1 cellular context compared by ENCODE assay signal in genomic region chrX:154545673-154546274, GRCh38.
TF ChIP-seq lines count a peak whose summit lies in the region.

No MANE protein-coding gene starts in this region.

TF ChIP-seq in H1, 55 proteins besides CTCF, POLR2A, EP300 and RAD21:
- TF ChIP-seq RBBP5 (IDR thresholded peaks at IDR 0.05; ENCODE audit: borderline replicate concordance, low read depth, low read length) = no peak
- TF ChIP-seq CREB1 (IDR thresholded peaks at IDR 0.05) = no peak
- no peak for TF ChIP-seq MAFK (IDR thresholded peaks at IDR 0.05; ENCODE audit: low read depth, low read length)
- TF ChIP-seq KDM1A (IDR thresholded peaks at IDR 0.05; ENCODE audit: borderline replicate concordance, low read length) = no peak
- no peak for TF ChIP-seq ASH2L (IDR thresholded peaks at IDR 0.05; ENCODE audit: low read length)
- TF ChIP-seq CBX8 (IDR thresholded peaks at IDR 0.05; ENCODE audit: borderline replicate concordance, low read depth, low read length) = no peak
- no peak for TF ChIP-seq USF2 (IDR thresholded peaks at IDR 0.05; ENCODE audit: low read length)
- no peak for TF ChIP-seq CEBPB (IDR thresholded peaks at IDR 0.05; ENCODE audit: low read depth, low read length)
- no peak for TF ChIP-seq CHD7 (IDR thresholded peaks at IDR 0.05; ENCODE audit: insufficient replicate concordance, low read length)
- no peak for TF ChIP-seq NRF1 (IDR thresholded peaks at IDR 0.05; ENCODE audit: low read depth, low read length)
- no peak for TF ChIP-seq JUND (IDR thresholded peaks at IDR 0.05; ENCODE audit: low read length)
- TF ChIP-seq EGR1 (IDR thresholded peaks at IDR 0.05; ENCODE audit: borderline replicate concordance, low read depth, low read length) = no peak
- TF ChIP-seq BCL11A (IDR thresholded peaks at IDR 0.05; ENCODE audit: low read depth in 2 of 2, low read length in 2 of 2) = no peak
- TF ChIP-seq SAP30 (IDR thresholded peaks at IDR 0.05; ENCODE audit: insufficient read depth, insufficient replicate concordance, low read length) = no peak
- TF ChIP-seq SIN3A (conservative IDR thresholded peaks at IDR 0.05 in 1 of 2, IDR thresholded peaks at IDR 0.05 in 1 of 2; ENCODE audit: low read depth in 1 of 2, low read length in 2 of 2) = no peak
- no peak for TF ChIP-seq TAF1 (IDR thresholded peaks at IDR 0.05; ENCODE audit: low read depth, low read length)
- no peak for TF ChIP-seq SUZ12 (IDR thresholded peaks at IDR 0.05; ENCODE audit: low read length)
- TF ChIP-seq KDM5A (IDR thresholded peaks at IDR 0.05; ENCODE audit: low read length) = no peak
- no peak for TF ChIP-seq TAF7 (optimal IDR thresholded peaks at IDR 0.05; ENCODE audit: borderline replicate concordance, low read depth, low read length)
TF ChIP-seq in H1: peak in this region for 0.
